ENCODE assay signal across 22 cellular contexts in the genomic region with DNA sequence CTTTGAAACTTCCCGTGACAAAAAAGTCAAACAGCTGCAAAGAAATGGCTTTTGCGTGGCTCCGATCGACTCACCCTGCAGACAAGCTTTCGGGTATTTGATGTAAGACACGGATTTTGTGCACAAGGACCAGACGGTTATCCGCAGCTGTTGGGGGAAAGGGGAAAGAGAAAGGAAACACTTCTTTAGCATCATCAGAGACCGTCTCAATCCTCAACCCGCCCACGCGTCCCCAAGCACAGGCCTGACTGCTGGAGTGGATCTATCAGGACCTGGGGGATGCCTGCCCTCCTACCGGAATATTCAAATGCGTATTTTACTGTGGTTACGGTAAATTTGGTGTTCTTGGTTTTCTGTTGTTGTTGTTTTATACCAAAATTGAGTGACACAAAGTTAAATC. TPM values are rescaled to one million over a fixed set of nuclear protein-coding genes. Genes with fewer than 3 reads are reported as not detected.
DNase-seq lines count a peak whose midpoint lies in the region; ATAC-seq, FAIRE-seq and TF ChIP-seq lines count a peak whose summit lies in the region.
"Had no signal": no experiment of that assay in that cellular context is flagged by ENCODE, and none has a peak within 500 bp of the region (broad histone marks: within the 10 kb centered on the region; RNA-seq: fewer than 3 reads in every experiment).

No MANE protein-coding gene starts in this region.

- H3K4me2 ChIP-seq in BLaER1 (peak overlapping the region; percentile 58), K562 (ENCODE audit: insufficient read depth, low read length) (no peak overlapping the region)
- H3K4me2 ChIP-seq in BLaER1 treated with 17β-estradiol and CSF1 and Interleukin-3, amounts not matched to agents 10 nM and 100 nM = peak overlapping the region in 9 of 11 experiments; percentile 14 to 74 (median 61); a peak in 17 of 22 replicates

- TF ChIP-seq RAD21 in K562 (CRISPR knock-in tag; conservative IDR thresholded peaks at IDR 0.05 in 1 of 2, IDR thresholded peaks at IDR 0.05 in 1 of 2) = no peak

- H2AFZ ChIP-seq in K562 (ENCODE audit: low read depth, low read length) = no peak overlapping the region

- H3K4me1 ChIP-seq in BLaER1 (peaks cover 25% of the 10 kb centered on the region), K562 (replicated peaks in 1 of 2; ENCODE audit: control insufficient read depth in 2 of 2, insufficient read depth in 2 of 2, low read length in 2 of 2) (peaks cover 0 to 11% of the 10 kb centered on the region in 2 experiments; a peak in 1 of 5 replicates)
- H3K4me1 ChIP-seq in BLaER1 treated with 17β-estradiol and CSF1 and Interleukin-3, amounts not matched to agents 10 nM and 100 nM = peaks cover 0 to 31% (median 27%) of the 10 kb centered on the region in 10 experiments; a peak in 16 of 20 replicates

- CTCF ChIA-PET in K562 (lab: Yijun Ruan, JAX; ENCODE audit: low intra/inter-chr PET ratio) = no interaction called here

- WGBS in K562 (ENCODE audit: insufficient coverage, low coverage, missing lambda C conversion rate) = 88% methylated on average over 15 of the region's 15 CpGs

- no peak for TF ChIP-seq CTCF in K562 (IDR thresholded peaks at IDR 0.05 in 2 of 3, conservative IDR thresholded peaks at IDR 0.05 in 1 of 3; ENCODE audit: insufficient read depth in 2 of 3, low read depth in 1 of 3, low read length in 3 of 3)

- no peak for TF ChIP-seq EP300 in K562 (IDR thresholded peaks at IDR 0.05; ENCODE audit: low read length)

- no peaks in the 10 kb centered on the region for H3K27me3 Mint-ChIP-seq in stimulated activated memory B cell treated with anti-CD40 and anti-IgM and Interleukin-4, amounts not matched to agents 10 μg/mL and 1 μg/mL and 100 μg/mL, for 72 hours
- H3K27me3 Mint-ChIP-seq: CD8-positive, alpha-beta memory T cell had no signal

- H3K79me2 ChIP-seq in K562 (ENCODE audit: control insufficient read depth, insufficient read depth, low read length) = no peaks in the 10 kb centered on the region

- H3K4me1 Mint-ChIP-seq in stimulated activated memory B cell treated with anti-CD40 and anti-IgM and Interleukin-4, amounts not matched to agents 10 μg/mL and 1 μg/mL and 100 μg/mL, for 72 hours = no peaks in the 10 kb centered on the region
- H3K4me1 Mint-ChIP-seq: CD14-positive monocyte had no signal

- TF ChIP-seq POLR2A in K562 (conservative IDR thresholded peaks at IDR 0.05) = no peak

- H3K9ac ChIP-seq in BLaER1 (no peak overlapping the region; the same call in 1 of the 2 replicates), K562 (ENCODE audit: insufficient read depth in 1 of 2, low read depth in 2 of 2, low read length in 2 of 2) (no peak overlapping the region)
- H3K9ac ChIP-seq in BLaER1 treated with 17β-estradiol and CSF1 and Interleukin-3, amounts not matched to agents 10 nM and 100 nM = peak overlapping the region in 5 of 11 experiments; percentile 6 to 37 (median 36); a peak in 5 of 22 replicates

- no TSS peak for BruUV-seq in K562 (replicated peaks; lab: Mats Ljungman, UMichigan)

- intact Hi-C loops in K562 (cut with micrococcal nuclease) = no loop called here

- no peak for ATAC-seq in K562
- no peak for ATAC-seq in stimulated activated memory B cell treated with anti-CD40 and anti-IgM and Interleukin-4, amounts not matched to agents 10 μg/mL and 1 μg/mL and 100 μg/mL, for 72 hours
- ATAC-seq in HG03469 (IDR thresholded peaks at IDR 0.05; ENCODE audit: unreplicated experiment) = no peak
- ATAC-seq in HG03571 (IDR thresholded peaks at IDR 0.05; ENCODE audit: unreplicated experiment) = no peak
- ATAC-seq: HCT116 had no signal

- H3K27ac Mint-ChIP-seq in stimulated activated memory B cell treated with anti-CD40 and anti-IgM and Interleukin-4, amounts not matched to agents 10 μg/mL and 1 μg/mL and 100 μg/mL, for 72 hours = peak overlapping the region; percentile 10
- H3K27ac Mint-ChIP-seq: CD14-positive monocyte; CD8-positive, alpha-beta memory T cell had no signal

- H3K36me3 ChIP-seq in BLaER1 (peaks cover 95% of the 10 kb centered on the region), K562 (ENCODE audit: control insufficient read depth, insufficient read depth, low read length) (peaks cover 52% of the 10 kb centered on the region; the same call in 2 of the 3 replicates)
- H3K36me3 ChIP-seq in BLaER1 treated with 17β-estradiol and CSF1 and Interleukin-3, amounts not matched to agents 10 nM and 100 nM = peaks cover 62 to 97% (median 91%) of the 10 kb centered on the region in 11 experiments

- no peaks in the 10 kb centered on the region for H3K27me3 ChIP-seq in BLaER1
- H3K27me3 ChIP-seq in BLaER1 treated with 17β-estradiol and CSF1 and Interleukin-3, amounts not matched to agents 10 nM and 100 nM = no peaks in the 10 kb centered on the region
- H3K27me3 ChIP-seq in K562 (ENCODE audit: control insufficient read depth in 2 of 2, insufficient read depth in 2 of 2, low read length in 2 of 2) = no peaks in the 10 kb centered on the region

- no peaks in the 10 kb centered on the region for H3K9me1 ChIP-seq in K562 (ENCODE audit: control insufficient read depth, insufficient read depth, low read length)

- no peak overlapping the region for H3K4me3 ChIP-seq in BLaER1
- H3K4me3 ChIP-seq in BLaER1 treated with 17β-estradiol and CSF1 and Interleukin-3, amounts not matched to agents 10 nM and 100 nM = no peak overlapping the region
- no peak overlapping the region for H3K4me3 ChIP-seq in K562

- H3K27ac ChIP-seq in BLaER1 = peak overlapping the region; percentile 58; the same call in 1 of the 2 replicates
- H3K27ac ChIP-seq in BLaER1 treated with 17β-estradiol and CSF1 and Interleukin-3, amounts not matched to agents 10 nM and 100 nM = peak overlapping the region in 4 of 11 experiments; percentile 40 to 55 (median 50); a peak in 6 of 22 replicates
- no peak overlapping the region for H3K27ac ChIP-seq in K562 (ENCODE audit: extremely low read depth, low read depth, low read length)

- no peak overlapping the region for H3K4me3 Mint-ChIP-seq in stimulated activated memory B cell treated with anti-CD40 and anti-IgM and Interleukin-4, amounts not matched to agents 10 μg/mL and 1 μg/mL and 100 μg/mL, for 72 hours
- H3K4me3 Mint-ChIP-seq: CD14-positive monocyte; CD8-positive, alpha-beta memory T cell had no signal

- no peak for DNase-seq in K562 (ENCODE audit: extremely low read depth in 1 of 4, low spot score in 3 of 4)
- DNase-seq in kidney tubule cell (ENCODE audit: low spot score) = no peak
- DNase-seq: CD8-positive, alpha-beta memory T cell; DMS 273 treated with DMSO at 0.1 percent for 48 hours; DMS79; EL; GDM1; KG1; MM.1S; NCI-H2029; NCI-H2227 treated with DMSO at 0.1 percent for 48 hours; NCI-H69; RPMI8226; SHP77 had no signal

- in situ Hi-C loops in K562 (cut with MboI) = no loop called here

- POLR2A ChIA-PET in K562 (lab: Yijun Ruan, JAX) = interaction anchor here (1.0 kb wide), 1 partner anchor 10 kb away, joined by 5 read pairs; no protein-coding TSS in a partner anchor

- H3K36me3 Mint-ChIP-seq in stimulated activated memory B cell treated with anti-CD40 and anti-IgM and Interleukin-4, amounts not matched to agents 10 μg/mL and 1 μg/mL and 100 μg/mL, for 72 hours = peaks cover 67% of the 10 kb centered on the region

- H4K20me1 ChIP-seq in BLaER1 = peaks cover 27% of the 10 kb centered on the region
- peaks cover 0 to 40% (median 8%) of the 10 kb centered on the region in 11 experiments; a peak in 9 of 22 replicates for H4K20me1 ChIP-seq in BLaER1 treated with 17β-estradiol and CSF1 and Interleukin-3, amounts not matched to agents 10 nM and 100 nM
- H4K20me1 ChIP-seq in K562 (replicated peaks; ENCODE audit: control insufficient read depth, insufficient read depth, low read length) = 0 out of 2 replicates have a peak, but pooled peaks cover 7% of the 10 kb centered on the region

- no peak for FAIRE-seq in K562 (lab: Jason Lieb, UNC)
- FAIRE-seq: GM19239 had no signal

- H3K9me3 ChIP-seq in BLaER1 = no peaks in the 10 kb centered on the region
- no peaks in the 10 kb centered on the region for H3K9me3 ChIP-seq in BLaER1 treated with 17β-estradiol and CSF1 and Interleukin-3, amounts not matched to agents 10 nM and 100 nM (replicated peaks in 1 of 11)
- no peaks in the 10 kb centered on the region for H3K9me3 ChIP-seq in K562 (replicated peaks; ENCODE audit: control insufficient read depth, insufficient read depth, low read depth, low read length)

- no peaks in the 10 kb centered on the region for H3K9me3 Mint-ChIP-seq in stimulated activated memory B cell treated with anti-CD40 and anti-IgM and Interleukin-4, amounts not matched to agents 10 μg/mL and 1 μg/mL and 100 μg/mL, for 72 hours
- H3K9me3 Mint-ChIP-seq: CD14-positive monocyte; CD8-positive, alpha-beta memory T cell had no signal

RNA-seq across cellular contexts. Expression of a gene that starts 11.2 kb away (rescaled TPM):
- 77.5 and 153 TPM in 2 replicates for total RNA-seq in K562 (2011; cell fraction: chromatin; rRNA removed; ENCODE audit: low replicate concordance)
- 74.2 and 75.4 TPM in 2 replicates for total RNA-seq in K562 (2011; cell fraction: nucleolus; rRNA removed)
- 71.3 and 71.5 TPM in 2 replicates for total RNA-seq in K562 (2011; cell fraction: nucleoplasm; rRNA removed)
- total RNA-seq in K562 (2014; rRNA removed) (30.1 and 39.3 TPM in 2 replicates), K562 (2014; rRNA removed; fragmentation: Illumina TruSeq; extraction: Trizol) (11.0 and 14.7 TPM in 2 replicates), K562 (2015; rRNA removed; fragmentation: Illumina TruSeq; extraction: Trizol) (21.3 and 22.1 TPM in 2 replicates), K562 (2021) (30.9 and 34.7 TPM in 2 replicates)
- polyA plus RNA-seq in K562 (2011; rRNA removed) (47.1 and 54.8 TPM in 2 replicates), K562 (2014; fragmentation: Illumina TruSeq; extraction: Trizol) (32.5 and 40.4 TPM in 2 replicates), K562 (2014; fragmentation: Nextera tagmentation; extraction: Ambion mirVana) (1 to 10 TPM; 4.3 to 4.7 TPM), K562 (2014; rRNA removed) (51.8 and 55.9 TPM in 2 replicates)
- polyA plus RNA-seq in K562 (2011; cell fraction: cytosol; rRNA removed) = 66.9 and 81.5 TPM in 2 replicates
- 139 and 154 TPM in 2 replicates for polyA plus RNA-seq in K562 (2011; cell fraction: nucleus; rRNA removed)
- polyA plus RNA-seq in K562 (2012) = 30.5 and 35.0 TPM in 2 replicates
- polyA minus RNA-seq in K562 (2011; rRNA and poly(A)+ RNA removed) = 14.7 and 17.8 TPM in 2 replicates
- 18.6 and 19.5 TPM in 2 replicates for polyA minus RNA-seq in K562 (2011; cell fraction: cytosol; rRNA and poly(A)+ RNA removed)
- 38.8 and 57.4 TPM in 2 replicates for polyA minus RNA-seq in K562 (2011; cell fraction: nucleus; rRNA and poly(A)+ RNA removed)

RNA-seq across cellular contexts. Expression of a gene that starts 13.6 kb away (rescaled TPM):
- total RNA-seq in K562 (2011; cell fraction: chromatin; rRNA removed; ENCODE audit: low replicate concordance) = 4.9 and 25.6 TPM in 2 replicates
- total RNA-seq in K562 (2011; cell fraction: nucleolus; rRNA removed) = 10.5 and 13.5 TPM in 2 replicates
- 6.2 and 6.6 TPM in 2 replicates for total RNA-seq in K562 (2011; cell fraction: nucleoplasm; rRNA removed)
- total RNA-seq in K562 (2014; rRNA removed) (0.49 and 0.50 TPM in 2 replicates), K562 (2014; rRNA removed; fragmentation: Illumina TruSeq; extraction: Trizol) (0.07 and 0.10 TPM in 2 replicates), K562 (2015; rRNA removed; fragmentation: Illumina TruSeq; extraction: Trizol) (0.40 and 0.41 TPM in 2 replicates), K562 (2021) (1.3 and 1.6 TPM in 2 replicates)
- polyA plus RNA-seq in K562 (2011; rRNA removed) (0.72 and 1.1 TPM in 2 replicates), K562 (2014; fragmentation: Illumina TruSeq; extraction: Trizol) (0.12 and 0.73 TPM in 2 replicates), K562 (2014; fragmentation: Nextera tagmentation; extraction: Ambion mirVana) (not detected), K562 (2014; rRNA removed) (0.38 and 1.1 TPM in 2 replicates)
- 0.46 and 1.4 TPM in 2 replicates for polyA plus RNA-seq in K562 (2011; cell fraction: cytosol; rRNA removed)
- 5.8 and 13.3 TPM in 2 replicates for polyA plus RNA-seq in K562 (2011; cell fraction: nucleus; rRNA removed)
- polyA plus RNA-seq in K562 (2012) = 0.87 and 0.90 TPM in 2 replicates
- 0.78 and 2.1 TPM in 2 replicates for polyA minus RNA-seq in K562 (2011; rRNA and poly(A)+ RNA removed)
- polyA minus RNA-seq in K562 (2011; cell fraction: cytosol; rRNA and poly(A)+ RNA removed) = 1.8 and 2.2 TPM in 2 replicates
- 5.8 and 11.8 TPM in 2 replicates for polyA minus RNA-seq in K562 (2011; cell fraction: nucleus; rRNA and poly(A)+ RNA removed)

RNA-seq across cellular contexts. Expression of a gene that starts 13.9 kb away (rescaled TPM):
- total RNA-seq in K562 (2011; cell fraction: chromatin; rRNA removed; ENCODE audit: low replicate concordance) = 5.9 and 9.5 TPM in 2 replicates
- total RNA-seq in K562 (2011; cell fraction: nucleolus; rRNA removed) = 7.4 and 8.7 TPM in 2 replicates
- 7.7 and 9.1 TPM in 2 replicates for total RNA-seq in K562 (2011; cell fraction: nucleoplasm; rRNA removed)
- total RNA-seq in K562 (2014; rRNA removed) (4.6 and 5.1 TPM in 2 replicates), K562 (2014; rRNA removed; fragmentation: Illumina TruSeq; extraction: Trizol) (5.0 and 5.2 TPM in 2 replicates), K562 (2015; rRNA removed; fragmentation: Illumina TruSeq; extraction: Trizol) (5.7 and 6.2 TPM in 2 replicates), K562 (2021) (8.4 and 8.9 TPM in 2 replicates)
- polyA plus RNA-seq in K562 (2011; rRNA removed) (9.9 and 11.0 TPM in 2 replicates), K562 (2014; fragmentation: Illumina TruSeq; extraction: Trizol) (9.7 and 10.0 TPM in 2 replicates), K562 (2014; fragmentation: Nextera tagmentation; extraction: Ambion mirVana) (1 to 10 TPM; 1.6 to 1.9 TPM), K562 (2014; rRNA removed) (6.8 and 7.1 TPM in 2 replicates)
- polyA plus RNA-seq in K562 (2011; cell fraction: cytosol; rRNA removed) = 10.9 and 11.7 TPM in 2 replicates
- 6.1 and 6.5 TPM in 2 replicates for polyA plus RNA-seq in K562 (2011; cell fraction: nucleus; rRNA removed)
- polyA plus RNA-seq in K562 (2012) = 9.3 and 18.8 TPM in 2 replicates
- polyA minus RNA-seq in K562 (2011; rRNA and poly(A)+ RNA removed) = 5.7 and 7.5 TPM in 2 replicates
- 5.6 and 7.6 TPM in 2 replicates for polyA minus RNA-seq in K562 (2011; cell fraction: cytosol; rRNA and poly(A)+ RNA removed)
- 2.2 and 3.7 TPM in 2 replicates for polyA minus RNA-seq in K562 (2011; cell fraction: nucleus; rRNA and poly(A)+ RNA removed)

RNA-seq across cellular contexts. Expression of a gene that starts 27.4 kb away (rescaled TPM):
- 0.90 and 2.1 TPM in 2 replicates for total RNA-seq in K562 (2011; cell fraction: chromatin; rRNA removed; ENCODE audit: low replicate concordance)
- 1.6 and 1.8 TPM in 2 replicates for total RNA-seq in K562 (2011; cell fraction: nucleolus; rRNA removed)
- total RNA-seq in K562 (2011; cell fraction: nucleoplasm; rRNA removed) = 0.73 and 0.99 TPM in 2 replicates
- 0.04 and 0.32 TPM in 2 replicates for total RNA-seq in K562 (2014; rRNA removed)
- total RNA-seq in K562 (2014; rRNA removed; fragmentation: Illumina TruSeq; extraction: Trizol) = not detected in 2 replicates
- 0.11 and 0.14 TPM in 2 replicates for total RNA-seq in K562 (2015; rRNA removed; fragmentation: Illumina TruSeq; extraction: Trizol)
- 0.40 and 1.7 TPM in 2 replicates for total RNA-seq in K562 (2021)
- 0.03 and 0.16 TPM in 2 replicates for polyA plus RNA-seq in K562 (2011; rRNA removed)
- polyA plus RNA-seq in K562 (2011; cell fraction: cytosol; rRNA removed) = 0.03 and 0.10 TPM in 2 replicates
- polyA plus RNA-seq in K562 (2011; cell fraction: nucleus; rRNA removed) = 1.3 and 1.8 TPM in 2 replicates
- polyA plus RNA-seq in K562 (2012) = 0.51 and 14.3 TPM in 2 replicates
- 0.04 and 0.24 TPM in 2 replicates for polyA plus RNA-seq in K562 (2014; fragmentation: Illumina TruSeq; extraction: Trizol)
- not detected for polyA plus RNA-seq in K562 (2014; fragmentation: Nextera tagmentation; extraction: Ambion mirVana)
- 0.25 and 0.65 TPM in 2 replicates for polyA plus RNA-seq in K562 (2014; rRNA removed)
- not detected in 2 replicates for polyA minus RNA-seq in K562 (2011; rRNA and poly(A)+ RNA removed)
- not detected in 2 replicates for polyA minus RNA-seq in K562 (2011; cell fraction: cytosol; rRNA and poly(A)+ RNA removed)
- 0.27 and 0.67 TPM in 2 replicates for polyA minus RNA-seq in K562 (2011; cell fraction: nucleus; rRNA and poly(A)+ RNA removed)
